Comparison of ENCODE assay signal across 10 cellular contexts in the genomic region with DNA sequence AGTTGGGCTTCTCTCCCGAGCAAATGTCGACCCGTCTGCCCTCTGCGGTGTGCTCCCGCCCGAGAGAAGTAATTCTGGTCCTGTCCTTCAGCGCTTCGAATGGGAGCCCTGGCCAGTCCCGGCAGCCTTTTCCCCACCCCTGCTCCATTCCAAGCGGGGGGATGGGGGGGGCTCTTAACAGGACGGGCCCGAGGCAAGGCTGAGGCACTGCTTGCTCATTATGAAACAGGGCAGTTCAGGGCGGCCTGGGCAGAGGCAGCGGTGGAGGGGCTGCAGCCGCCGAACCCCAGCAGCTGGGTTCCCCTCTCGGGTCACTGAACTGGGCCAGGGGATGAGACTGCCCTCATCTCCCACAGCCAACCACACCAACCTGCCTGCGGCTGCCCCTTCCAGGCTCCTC. TPM values are rescaled to one million over a fixed set of nuclear protein-coding genes. Genes with fewer than 3 reads are reported as not detected.
DNase-seq lines count a peak whose midpoint lies in the region; ATAC-seq and TF ChIP-seq lines count a peak whose summit lies in the region.
"Had no signal": no experiment of that assay in that cellular context is flagged by ENCODE, and none has a peak within 500 bp of the region (broad histone marks: within the 10 kb centered on the region; RNA-seq: fewer than 3 reads in every experiment).

No MANE protein-coding gene starts in this region.

- no peaks in the 10 kb centered on the region for H3K36me3 ChIP-seq in uterus
- H3K36me3 ChIP-seq: SJSA1 had no signal

- H3K4me3 Mint-ChIP-seq in activated CD4-positive, alpha-beta T cell treated with anti-CD3 and anti-CD28 coated beads, Interleukin-2, amount 10 ng/mL, durations not matched to agents 24 days and 14 days = no peak overlapping the region

- peaks cover 0 to 5% of the 10 kb centered on the region in 2 donors for H3K4me1 ChIP-seq in uterus
- H3K4me1 ChIP-seq: SJSA1 had no signal

- peaks cover 4% of the 10 kb centered on the region for H3K27me3 Mint-ChIP-seq in activated CD4-positive, alpha-beta T cell treated with anti-CD3 and anti-CD28 coated beads, Interleukin-2, amount 10 ng/mL, durations not matched to agents 24 days and 14 days

- peak overlapping the region; percentile 73 to 75 for H3K27ac ChIP-seq in uterus
- H3K27ac ChIP-seq: 22Rv1, SJSA1 had no signal

- H3K9me3 ChIP-seq in uterus = no peaks in the 10 kb centered on the region
- H3K9me3 ChIP-seq: SJSA1 had no signal

- no peak for ATAC-seq in GM18867 (IDR thresholded peaks at IDR 0.05; ENCODE audit: unreplicated experiment)

- TF ChIP-seq CTCF in fibroblast of the aortic adventitia (IDR thresholded peaks at IDR 0.05; ENCODE audit: insufficient read depth, low read length) (no peak), uterus (IDR thresholded peaks at IDR 0.05) (no peak)

- intact Hi-C loops in uterus (cut with DNase I; ENCODE audit: low total_unique reads) = no loop called here
- intact Hi-C loops in activated CD4-positive, alpha-beta T cell treated with anti-CD3 and anti-CD28 coated beads, Interleukin-2, amount 10 ng/mL, durations not matched to agents 24 days and 14 days (cut with micrococcal nuclease) = no loop called here

- no peaks in the 10 kb centered on the region for H3K36me3 Mint-ChIP-seq in activated CD4-positive, alpha-beta T cell treated with anti-CD3 and anti-CD28 coated beads, Interleukin-2, amount 10 ng/mL, durations not matched to agents 24 days and 14 days (ENCODE audit: low read depth)

- H3K4me1 Mint-ChIP-seq in activated CD4-positive, alpha-beta T cell treated with anti-CD3 and anti-CD28 coated beads, Interleukin-2, amount 10 ng/mL, durations not matched to agents 24 days and 14 days = peaks cover 5% of the 10 kb centered on the region

- DNase-seq in DMS53 (lab: John Stamatoyannopoulos, UW) = peak; percentile 69
- no peak for DNase-seq in DMS53 treated with DMSO at 0.1 percent for 48 hours (lab: John Stamatoyannopoulos, UW; ENCODE audit: unreplicated experiment)
- DNase-seq in fibroblast of the aortic adventitia (ENCODE audit: low read depth) = peak; percentile 23
- DNase-seq in midbrain (lab: John Stamatoyannopoulos, UW) = peak; percentile 18
- peak; percentile 74 to 76 for DNase-seq in uterus
- DNase-seq in NCI-H2171 treated with DMSO at 0.1 percent for 48 hours (lab: John Stamatoyannopoulos, UW) = no peak
- no peak for DNase-seq in activated CD4-positive, alpha-beta T cell treated with anti-CD3 and anti-CD28 coated beads, Interleukin-2, amount 10 ng/mL, durations not matched to agents 24 days and 14 days

- TF ChIP-seq POLR2A in uterus (IDR thresholded peaks at IDR 0.05) = no peak

- H3K27me3 ChIP-seq in uterus = no peaks in the 10 kb centered on the region
- H3K27me3 ChIP-seq: SJSA1 had no signal

- H3K9me3 Mint-ChIP-seq in activated CD4-positive, alpha-beta T cell treated with anti-CD3 and anti-CD28 coated beads, Interleukin-2, amount 10 ng/mL, durations not matched to agents 24 days and 14 days = no peaks in the 10 kb centered on the region

- H3K27ac Mint-ChIP-seq in activated CD4-positive, alpha-beta T cell treated with anti-CD3 and anti-CD28 coated beads, Interleukin-2, amount 10 ng/mL, durations not matched to agents 24 days and 14 days = no peak overlapping the region

- H3K4me3 ChIP-seq in fibroblast of the aortic adventitia (ENCODE audit: low read depth, low read length) (no peak overlapping the region), uterus (peak overlapping the region; percentile 12 to 27)
- H3K4me3 ChIP-seq: SJSA1 had no signal

RNA-seq across cellular contexts. Expression of gene BACE1-AS, which starts 9.2 kb away (rescaled TPM):
- total RNA-seq in fibroblast of the aortic adventitia (ENCODE audit: low replicate concordance) (5.1 and 8.5 TPM in 2 replicates), uterus (10 to 100 TPM in 2 of 4 donors, 1 to 10 TPM in 1, under 1 TPM in 1; 0.88 to 39.7 (median 12.0) TPM)
- total RNA-seq in activated CD4-positive, alpha-beta T cell treated with anti-CD3 and anti-CD28 coated beads, Interleukin-2, amount 10 ng/mL, durations not matched to agents 24 days and 14 days = 5.5 and 5.8 TPM in 2 replicates

RNA-seq across cellular contexts. Expression of gene BACE1, which starts 15.8 kb away (rescaled TPM):
- 33.4 and 50.0 TPM in 2 replicates for total RNA-seq in fibroblast of the aortic adventitia (ENCODE audit: low replicate concordance)
- 100 to 1,000 TPM in 1 of 4 donors, 10 to 100 TPM in 3; 17.2 to 103 (median 32.7) TPM for total RNA-seq in uterus
- 0.33 and 0.40 TPM in 2 replicates for total RNA-seq in activated CD4-positive, alpha-beta T cell treated with anti-CD3 and anti-CD28 coated beads, Interleukin-2, amount 10 ng/mL, durations not matched to agents 24 days and 14 days

RNA-seq across cellular contexts. Expression of gene CEP164, which starts 27.4 kb away (rescaled TPM):
- total RNA-seq in fibroblast of the aortic adventitia (ENCODE audit: low replicate concordance) = 36.4 and 38.5 TPM in 2 replicates
- total RNA-seq in uterus = 10 to 100 TPM; 16.4 to 64.2 (median 46.1) TPM
- 39.0 and 40.1 TPM in 2 replicates for total RNA-seq in activated CD4-positive, alpha-beta T cell treated with anti-CD3 and anti-CD28 coated beads, Interleukin-2, amount 10 ng/mL, durations not matched to agents 24 days and 14 days

Comparison
In these comparisons a context has a peak if more than half of its experiments do, and no peak if none do; other contexts are left out.
1. DNase-seq: peak in DMS53 (single experiment), fibroblast of the aortic adventitia (single experiment), midbrain (single experiment) and uterus (2 of 2); none in DMS53 treated with DMSO at 0.1 percent for 48 hours (single experiment), NCI-H2171 treated with DMSO at 0.1 percent for 48 hours (single experiment) and activated CD4-positive, alpha-beta T cell treated with anti-CD3 and anti-CD28 coated beads, Interleukin-2, amount 10 ng/mL, durations not matched to agents 24 days and 14 days (single experiment).
2. RNA of gene BACE1, which starts 15.8 kb away (total RNA-seq): 33.4 to 50.0 TPM in fibroblast of the aortic adventitia and 17.2 to 103 TPM in uterus; 0.33 to 0.40 TPM in activated CD4-positive, alpha-beta T cell treated with anti-CD3 and anti-CD28 coated beads, Interleukin-2, amount 10 ng/mL, durations not matched to agents 24 days and 14 days; every median in the first group is over 10 times any median in the second.